ENCODE assay signal across 1 cellular context in genomic region chr6:11064836-11065235, GRCh38.
TF ChIP-seq lines count a peak whose summit lies in the region.

No MANE protein-coding gene starts in this region.

TF ChIP-seq in K562, 482 proteins besides CTCF, POLR2A, EP300 and RAD21:
- TF ChIP-seq PBX2 (CRISPR knock-in tag; IDR thresholded peaks at IDR 0.05; ENCODE audit: low read depth), result no peak
- TF ChIP-seq PBX2 (tag; conservative IDR thresholded peaks at IDR 0.05; ENCODE audit: low read depth), result peak; percentile 29; the same call in 1 of the 2 replicates
- no peak for TF ChIP-seq CREB3L1 (IDR thresholded peaks at IDR 0.05; ENCODE audit: borderline replicate concordance, low read depth)
- TF ChIP-seq SOX6 (IDR thresholded peaks at IDR 0.05), result peak; percentile 70
- peak in 1 of 2 experiments; percentile 28; a peak in 1 of 4 replicates for TF ChIP-seq TEAD1 (CRISPR knock-in tag; IDR thresholded peaks at IDR 0.05)
- TF ChIP-seq ZKSCAN8 (CRISPR knock-in tag; IDR thresholded peaks at IDR 0.05), result no peak
- TF ChIP-seq PKNOX1 (IDR thresholded peaks at IDR 0.05), result 0 out of 2 replicates have a peak, but pooled peaks have one; percentile 31
